In genomic region chr6:28267695-28268059, GRCh38 we compare ENCODE assay signal across 8 cellular contexts. TPM values are rescaled to one million over a fixed set of nuclear protein-coding genes. Genes with fewer than 3 reads are reported as not detected.
DNase-seq lines count a peak whose midpoint lies in the region; ATAC-seq, FAIRE-seq and TF ChIP-seq lines count a peak whose summit lies in the region.

No MANE protein-coding gene starts in this region.

- WGBS in small intestine, 3 donors, result 3 to 11% (median 4%) methylated on average over 1 of the region's 1 CpG

- H3K27me3 ChIP-seq in H7 (ENCODE audit: control insufficient read depth, insufficient read depth, low read length), result no peaks in the 10 kb centered on the region
- peaks cover 6% of the 10 kb centered on the region for H3K27me3 ChIP-seq in iPS-20b (ENCODE audit: insufficient read depth, low read length)
- no peaks in the 10 kb centered on the region for H3K27me3 ChIP-seq in small intestine (ENCODE audit: control insufficient read depth in 2 of 2, insufficient read depth in 2 of 2, low read length in 2 of 2)

- peak overlapping the region; percentile 69 for H3K4me3 ChIP-seq in H7 (ENCODE audit: insufficient read depth, low read depth, low read length)
- H3K4me3 ChIP-seq in astrocyte of the cerebellum (ENCODE audit: low read depth, low read length), result peak overlapping the region; percentile 80
- peak overlapping the region; percentile 93 for H3K4me3 ChIP-seq in iPS-20b (ENCODE audit: low read length)
- peak overlapping the region in 1 of 2 donors; percentile 92 for H3K4me3 ChIP-seq in small intestine (ENCODE audit: low read depth in 1 of 2, low read length in 2 of 2)

- peak overlapping the region; percentile 87; the same call in 1 of the 2 replicates for H3K9ac ChIP-seq in iPS-20b (ENCODE audit: low read depth, low read length)

- no peak for ATAC-seq in HG02678 (IDR thresholded peaks at IDR 0.05; ENCODE audit: unreplicated experiment)

- FAIRE-seq in small intestine (lab: Jason Lieb, UNC), result no peak

- H3K4me1 ChIP-seq in iPS-20b (ENCODE audit: insufficient read depth, low read length) (peaks cover 4% of the 10 kb centered on the region; the same call in 1 of the 2 replicates), small intestine (ENCODE audit: control insufficient read depth in 2 of 2, insufficient read depth in 1 of 2, low read depth in 1 of 2, low read length in 1 of 2) (peaks cover 0 to 4% of the 10 kb centered on the region in 2 donors)

- H3K36me3 ChIP-seq in H7 (replicated peaks; ENCODE audit: control insufficient read depth, insufficient read depth, low read length), result peaks cover 3% of the 10 kb centered on the region
- peaks cover 11% of the 10 kb centered on the region for H3K36me3 ChIP-seq in iPS-20b (ENCODE audit: insufficient read depth, low read depth, low read length)
- peaks cover 0 to 2% of the 10 kb centered on the region in 2 donors for H3K36me3 ChIP-seq in small intestine (ENCODE audit: control insufficient read depth in 2 of 2, insufficient read depth in 2 of 2, low read length in 2 of 2)

- H3K27ac ChIP-seq in iPS-20b (ENCODE audit: low read length) (peak overlapping the region; percentile 28), substantia nigra (ENCODE audit: low read depth, low read length, poor library complexity, severe bottlenecking) (peak overlapping the region; percentile 90), small intestine (ENCODE audit: low read depth in 1 of 2, low read length in 1 of 2) (peak overlapping the region in 1 of 2 donors; percentile 65)

- no peak for TF ChIP-seq CTCF in astrocyte of the cerebellum (IDR thresholded peaks at IDR 0.05; ENCODE audit: low read depth, low read length, missing control alignments)

- in situ Hi-C loops in astrocyte of the cerebellum (cut with HindIII; ENCODE audit: low sequenced_read_pairs), result no loop called here

- DNase-seq in H7 (no peak), astrocyte of the cerebellum (ENCODE audit: low read depth) (no peak), substantia nigra (lab: John Stamatoyannopoulos, UW) (no peak), cerebellar nuclear complex (lab: John Stamatoyannopoulos, UW) (no peak), small intestine (no peak), SIG-M5 treated with dmso at 0.1 percent for 504 hours (lab: John Stamatoyannopoulos, UW; ENCODE audit: unreplicated experiment) (no peak)

- no peaks in the 10 kb centered on the region for H3K9me3 ChIP-seq in iPS-20b (ENCODE audit: insufficient read depth, low read depth, low read length)
- H3K9me3 ChIP-seq in small intestine (ENCODE audit: control insufficient read depth, low read depth), result no peaks in the 10 kb centered on the region

RNA-seq across cellular contexts. Expression of gene ZSCAN26, which starts 0.7 kb away (rescaled TPM):
- 11.0 and 14.8 TPM in 2 replicates for total RNA-seq in H7 (2014; rRNA removed; shearing (Covaris generic))
- 1 to 10 TPM; 4.7 to 8.3 (median 5.1) TPM for polyA plus RNA-seq in small intestine

RNA-seq across cellular contexts. Expression of gene NKAPL, which starts 8.6 kb away (rescaled TPM):
- total RNA-seq in H7 (2014; rRNA removed; shearing (Covaris generic)), result not detected in 2 replicates
- 1 to 10 TPM in 1 of 3 donors, under 1 TPM in 2; 0.45 to 1.1 (median 0.81) TPM for polyA plus RNA-seq in small intestine

RNA-seq across cellular contexts. Expression of gene PGBD1, which starts 13.7 kb away (rescaled TPM):
- total RNA-seq in H7 (2014; rRNA removed; shearing (Covaris generic)), result 6.3 and 6.8 TPM in 2 replicates
- polyA plus RNA-seq in small intestine, result 1 to 10 TPM in 2 of 3 donors, under 1 TPM in 1; 0.81 to 1.3 (median 1.1) TPM

RNA-seq across cellular contexts. Expression of gene ZKSCAN4, which starts 15.6 kb away (rescaled TPM):
- 5.6 and 6.7 TPM in 2 replicates for total RNA-seq in H7 (2014; rRNA removed; shearing (Covaris generic))
- polyA plus RNA-seq in small intestine, result 1 to 10 TPM; 2.7 to 4.5 (median 3.1) TPM

RNA-seq across cellular contexts. Expression of gene ZSCAN9, which starts 42.6 kb away (rescaled TPM):
- 15.6 and 20.4 TPM in 2 replicates for total RNA-seq in H7 (2014; rRNA removed; shearing (Covaris generic))
- 1 to 10 TPM; 5.5 to 7.2 (median 6.5) TPM for polyA plus RNA-seq in small intestine
